In genomic region chr6:55833284-55833683, GRCh38 we compare ENCODE assay signal across 20 cellular contexts. TPM values are rescaled to one million over a fixed set of nuclear protein-coding genes. Genes with fewer than 3 reads are reported as not detected.
A peak's percentile ranks its signal among the peaks of the same experiment; 100 is the strongest.
DNase-seq lines count a peak whose midpoint lies in the region; ATAC-seq lines count a peak whose summit lies in the region.
"Had no signal": no experiment of that assay in that cellular context is flagged by ENCODE, and none has a peak within 500 bp of the region (broad histone marks: within the 10 kb centered on the region; RNA-seq: fewer than 3 reads in every experiment).

No MANE protein-coding gene starts in this region.

- no peak overlapping the region for H3K4me3 ChIP-seq in ACC112 (ENCODE audit: low read depth, low read length)
- H3K4me3 ChIP-seq: gastroesophageal sphincter, SK-N-MC, testis had no signal

- H3K4me3 Mint-ChIP-seq in immature natural killer cell = no peak overlapping the region
- no peak overlapping the region for H3K4me3 Mint-ChIP-seq in natural killer cell treated with Interleukin-12 subunit alpha and Interleukin-12 subunit beta and Interleukin-15 and Interleukin-18, amount 100 ng/mL, for 72 hours
- H3K4me3 Mint-ChIP-seq: HFFc6, IgD-negative memory B cell had no signal

- H3K27ac ChIP-seq in ACC112 (ENCODE audit: low read depth, low read length) = no peak overlapping the region
- H3K27ac ChIP-seq: gastroesophageal sphincter, SK-N-MC, testis had no signal

- H3K79me2 ChIP-seq in ACC112 (ENCODE audit: control insufficient read depth, insufficient read depth, low read length, unreplicated experiment) = no peaks in the 10 kb centered on the region

- H3K27me3 ChIP-seq in ACC112 (ENCODE audit: insufficient read depth, low read length) = no peaks in the 10 kb centered on the region
- H3K27me3 ChIP-seq: gastroesophageal sphincter, testis had no signal

- no peaks in the 10 kb centered on the region for H3K36me3 ChIP-seq in ACC112 (ENCODE audit: insufficient read depth, low read length)
- H3K36me3 ChIP-seq: gastroesophageal sphincter had no signal

- no peaks in the 10 kb centered on the region for H3K36me3 Mint-ChIP-seq in immature natural killer cell
- no peaks in the 10 kb centered on the region for H3K36me3 Mint-ChIP-seq in natural killer cell treated with Interleukin-12 subunit alpha and Interleukin-12 subunit beta and Interleukin-15 and Interleukin-18, amount 100 ng/mL, for 72 hours
- H3K36me3 Mint-ChIP-seq: activated naive CD4-positive, alpha-beta T cell treated with anti-CD3 and anti-CD28 coated beads, Interleukin-2, amount 50 U/mL, for 72 hours; IgD-negative memory B cell had no signal

- no peaks in the 10 kb centered on the region for H3K4me1 Mint-ChIP-seq in immature natural killer cell
- no peaks in the 10 kb centered on the region for H3K4me1 Mint-ChIP-seq in natural killer cell treated with Interleukin-12 subunit alpha and Interleukin-12 subunit beta and Interleukin-15 and Interleukin-18, amount 100 ng/mL, for 72 hours (ENCODE audit: low read depth in 2 of 2)
- H3K4me1 Mint-ChIP-seq: IgD-negative memory B cell had no signal

- H3K4me1 ChIP-seq in ACC112 (ENCODE audit: control insufficient read depth, insufficient read depth, low read length, unreplicated experiment) = peaks cover under 1% of the 10 kb centered on the region
- H3K4me1 ChIP-seq: gastroesophageal sphincter, testis had no signal

- peak; percentile 79 for ATAC-seq in GM19324 (IDR thresholded peaks at IDR 0.05; ENCODE audit: low FRiP score, unreplicated experiment)
- ATAC-seq in HG02623 (IDR thresholded peaks at IDR 0.05; ENCODE audit: unreplicated experiment) = peak; percentile 65
- peak; percentile 63 for ATAC-seq in HG03378 (IDR thresholded peaks at IDR 0.05; ENCODE audit: unreplicated experiment)
- no peak for ATAC-seq in natural killer cell treated with Interleukin-12 subunit alpha and Interleukin-12 subunit beta and Interleukin-15 and Interleukin-18, amount 100 ng/mL, for 72 hours
- no peak for ATAC-seq in HG02852 (IDR thresholded peaks at IDR 0.05; ENCODE audit: unreplicated experiment)
- ATAC-seq: activated naive CD4-positive, alpha-beta T cell treated with anti-CD3 and anti-CD28 coated beads, Interleukin-2, amount 50 U/mL, for 72 hours; gastroesophageal sphincter had no signal

- H3K27me3 Mint-ChIP-seq in immature natural killer cell (ENCODE audit: low read depth in 3 of 3) = peaks cover 0 to 2% (median 0%) of the 10 kb centered on the region in 3 donors
- no peaks in the 10 kb centered on the region for H3K27me3 Mint-ChIP-seq in natural killer cell treated with Interleukin-12 subunit alpha and Interleukin-12 subunit beta and Interleukin-15 and Interleukin-18, amount 100 ng/mL, for 72 hours
- H3K27me3 Mint-ChIP-seq: IgD-negative memory B cell had no signal

- peaks cover 0 to 25% (median 11%) of the 10 kb centered on the region in 6 donors for H3K9me3 Mint-ChIP-seq in immature natural killer cell
- H3K9me3 Mint-ChIP-seq in natural killer cell treated with Interleukin-12 subunit alpha and Interleukin-12 subunit beta and Interleukin-15 and Interleukin-18, amount 100 ng/mL, for 72 hours = peaks cover 12% of the 10 kb centered on the region
- H3K9me3 Mint-ChIP-seq: HFFc6 had no signal

- peak overlapping the region; percentile 4 for H2AFZ ChIP-seq in ACC112 (ENCODE audit: low read length, unreplicated experiment)

- no peak overlapping the region for H3K27ac Mint-ChIP-seq in immature natural killer cell
- H3K27ac Mint-ChIP-seq in natural killer cell treated with Interleukin-12 subunit alpha and Interleukin-12 subunit beta and Interleukin-15 and Interleukin-18, amount 100 ng/mL, for 72 hours = no peak overlapping the region
- H3K27ac Mint-ChIP-seq: activated naive CD4-positive, alpha-beta T cell treated with anti-CD3 and anti-CD28 coated beads, Interleukin-2, amount 50 U/mL, for 72 hours; HFFc6; IgD-negative memory B cell had no signal

- DNase-seq in immature natural killer cell (no peak), C1 segment of cervical spinal cord (lab: John Stamatoyannopoulos, UW) (no peak)
- DNase-seq in natural killer cell treated with Interleukin-12 subunit alpha and Interleukin-12 subunit beta and Interleukin-15 and Interleukin-18, amount 100 ng/mL, for 72 hours (ENCODE audit: low spot score) = no peak
- DNase-seq: central memory CD4-positive, alpha-beta T cell; GF-D8; HFFc6; islet precursor cell; NCI-H1092 treated with DMSO at 0.1 percent for 48 hours; NCI-H2227 treated with DMSO at 0.1 percent for 48 hours; stimulated activated CD4-positive, alpha-beta T cell treated with anti-CD3 and anti-CD28 coated beads, Interleukin-12 subunit alpha, Interleukin-12 subunit beta, amount 100 ng/mL, for 4 hours; testis had no signal

RNA-seq across cellular contexts. Expression of gene BMP5, which starts 42.1 kb away (rescaled TPM):
- polyA plus RNA-seq in immature natural killer cell = not detected
- not detected for total RNA-seq in natural killer cell treated with Interleukin-12 subunit alpha and Interleukin-12 subunit beta and Interleukin-15 and Interleukin-18, amount 100 ng/mL, for 72 hours
- total RNA-seq: activated naive CD4-positive, alpha-beta T cell treated with anti-CD3 and anti-CD28 coated beads, Interleukin-2, amount 50 U/mL, for 72 hours; HFFc6 had no signal
- polyA plus RNA-seq: IgD-negative memory B cell had no signal

Comparison
In these comparisons a context has a peak if more than half of its experiments do, and no peak if none do; other contexts are left out.
1. ATAC-seq: peak in GM19324 (single experiment), HG02623 (single experiment) and HG03378 (single experiment); none in natural killer cell treated with Interleukin-12 subunit alpha and Interleukin-12 subunit beta and Interleukin-15 and Interleukin-18, amount 100 ng/mL, for 72 hours (0 of 2) and HG02852 (single experiment).